Comparison of ENCODE assay signal across 9 cellular contexts in the genomic region with DNA sequence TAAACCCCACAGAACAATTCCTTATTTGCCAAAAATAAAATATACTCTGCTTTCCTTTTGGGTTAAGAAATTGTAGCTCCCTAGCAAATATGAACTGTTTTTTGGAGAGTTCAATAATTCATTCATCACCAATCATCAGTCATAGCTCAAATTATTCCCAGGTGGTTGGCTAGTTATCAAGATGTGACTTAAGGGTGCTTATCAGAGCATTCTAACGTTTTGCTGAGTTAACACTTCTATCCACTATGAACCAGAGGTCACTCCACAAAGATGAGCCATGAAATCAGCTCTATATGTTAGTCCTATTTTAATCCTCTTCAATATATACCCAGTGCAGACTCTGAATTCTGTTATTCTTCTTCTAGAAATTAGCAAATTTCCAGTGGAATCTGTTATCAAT.
"Had no signal": no experiment of that assay in that cellular context is flagged by ENCODE, and none has a peak within 500 bp of the region (broad histone marks: within the 10 kb centered on the region; RNA-seq: fewer than 3 reads in every experiment).

No MANE protein-coding gene starts in this region.

- DNase-seq: GM23248, GOT3, H7, HFFc6, KBM-7 had no signal

- H3K27ac ChIP-seq: GM23248, HL-60, KMS-11 had no signal

- H3K9me3 ChIP-seq: HAP-1 had no signal

- H3K9ac ChIP-seq: GM23248, KMS-11 had no signal

- H3K4me2 ChIP-seq: KMS-11 had no signal

- ATAC-seq: HCT116 had no signal

- H2AFZ ChIP-seq: GM23248 had no signal

- H3K4me1 ChIP-seq: HAP-1 had no signal

- H3K4me3 ChIP-seq: GM23248, HAP-1 had no signal

- H3K36me3 ChIP-seq: HAP-1 had no signal
